3 cellular contexts compared by ENCODE assay signal in the genomic region with DNA sequence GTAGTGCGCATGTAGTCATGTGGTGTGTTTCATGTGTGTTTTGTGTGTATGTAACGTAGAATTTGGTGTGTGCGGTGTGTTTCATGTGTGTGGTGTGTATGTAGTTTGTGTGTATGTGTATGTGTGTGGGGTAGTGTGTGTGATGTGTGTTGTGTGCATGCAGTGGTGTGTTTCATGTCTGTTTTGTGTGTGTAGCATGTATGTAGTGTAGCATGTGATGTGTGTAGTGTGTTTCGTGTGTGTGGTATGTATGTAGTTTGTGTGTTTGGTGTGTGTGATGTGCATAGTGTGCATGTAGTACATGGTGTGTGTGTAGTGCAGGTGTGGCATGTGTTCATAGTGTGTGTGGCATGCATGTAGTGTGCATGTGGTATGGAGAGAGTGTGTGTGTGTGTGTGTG.
TF ChIP-seq lines count a peak whose summit lies in the region.

No MANE protein-coding gene starts in this region.

TF ChIP-seq in HEK293, 187 proteins besides CTCF, POLR2A, EP300 and RAD21 (continues in another document):
- TF ChIP-seq SCRT2 (tag by site-specific recombination; IDR thresholded peaks at IDR 0.05) (no peak), ZNF670 (tag by site-specific recombination; IDR thresholded peaks at IDR 0.05; ENCODE audit: low read depth) (no peak), ZBTB8A (tag by site-specific recombination; IDR thresholded peaks at IDR 0.05) (no peak), KLF9 (tag by site-specific recombination; IDR thresholded peaks at IDR 0.05; ENCODE audit: low read depth) (no peak), ZFP69B (tag by site-specific recombination; IDR thresholded peaks at IDR 0.05) (no peak), ZFHX2 (tag by site-specific recombination; conservative IDR thresholded peaks at IDR 0.05) (no peak), ZNF473 (tag by site-specific recombination; IDR thresholded peaks at IDR 0.05) (peak; percentile 2; the same call in 1 of the 2 replicates), ZNF571 (tag by site-specific recombination; IDR thresholded peaks at IDR 0.05) (no peak)
- TF ChIP-seq, protein P1, sequence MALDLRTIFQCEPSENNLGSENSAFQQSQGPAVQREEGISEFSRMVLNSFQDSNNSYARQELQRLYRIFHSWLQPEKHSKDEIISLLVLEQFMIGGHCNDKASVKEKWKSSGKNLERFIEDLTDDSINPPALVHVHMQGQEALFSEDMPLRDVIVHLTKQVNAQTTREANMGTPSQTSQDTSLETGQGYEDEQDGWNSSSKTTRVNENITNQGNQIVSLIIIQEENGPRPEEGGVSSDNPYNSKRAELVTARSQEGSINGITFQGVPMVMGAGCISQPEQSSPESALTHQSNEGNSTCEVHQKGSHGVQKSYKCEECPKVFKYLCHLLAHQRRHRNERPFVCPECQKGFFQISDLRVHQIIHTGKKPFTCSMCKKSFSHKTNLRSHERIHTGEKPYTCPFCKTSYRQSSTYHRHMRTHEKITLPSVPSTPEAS (tag by site-specific recombination; IDR thresholded peaks at IDR 0.05): peak; percentile 44
- TF ChIP-seq, protein P2, sequence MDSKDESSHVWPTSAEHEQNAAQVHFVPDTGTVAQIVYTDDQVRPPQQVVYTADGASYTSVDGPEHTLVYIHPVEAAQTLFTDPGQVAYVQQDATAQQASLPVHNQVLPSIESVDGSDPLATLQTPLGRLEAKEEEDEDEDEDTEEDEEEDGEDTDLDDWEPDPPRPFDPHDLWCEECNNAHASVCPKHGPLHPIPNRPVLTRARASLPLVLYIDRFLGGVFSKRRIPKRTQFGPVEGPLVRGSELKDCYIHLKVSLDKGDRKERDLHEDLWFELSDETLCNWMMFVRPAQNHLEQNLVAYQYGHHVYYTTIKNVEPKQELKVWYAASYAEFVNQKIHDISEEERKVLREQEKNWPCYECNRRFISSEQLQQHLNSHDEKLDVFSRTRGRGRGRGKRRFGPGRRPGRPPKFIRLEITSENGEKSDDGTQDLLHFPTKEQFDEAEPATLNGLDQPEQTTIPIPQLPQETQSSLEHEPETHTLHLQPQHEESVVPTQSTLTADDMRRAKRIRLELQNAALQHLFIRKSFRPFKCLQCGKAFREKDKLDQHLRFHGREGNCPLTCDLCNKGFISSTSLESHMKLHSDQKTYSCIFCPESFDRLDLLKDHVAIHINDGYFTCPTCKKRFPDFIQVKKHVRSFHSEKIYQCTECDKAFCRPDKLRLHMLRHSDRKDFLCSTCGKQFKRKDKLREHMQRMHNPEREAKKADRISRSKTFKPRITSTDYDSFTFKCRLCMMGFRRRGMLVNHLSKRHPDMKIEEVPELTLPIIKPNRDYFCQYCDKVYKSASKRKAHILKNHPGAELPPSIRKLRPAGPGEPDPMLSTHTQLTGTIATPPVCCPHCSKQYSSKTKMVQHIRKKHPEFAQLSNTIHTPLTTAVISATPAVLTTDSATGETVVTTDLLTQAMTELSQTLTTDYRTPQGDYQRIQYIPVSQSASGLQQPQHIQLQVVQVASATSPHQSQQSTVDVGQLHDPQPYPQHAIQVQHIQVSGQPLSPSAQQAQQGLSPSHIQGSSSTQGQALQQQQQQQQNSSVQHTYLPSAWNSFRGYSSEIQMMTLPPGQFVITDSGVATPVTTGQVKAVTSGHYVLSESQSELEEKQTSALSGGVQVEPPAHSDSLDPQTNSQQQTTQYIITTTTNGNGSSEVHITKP (tag by site-specific recombination; IDR thresholded peaks at IDR 0.05): no peak
- TF ChIP-seq, protein P3, sequence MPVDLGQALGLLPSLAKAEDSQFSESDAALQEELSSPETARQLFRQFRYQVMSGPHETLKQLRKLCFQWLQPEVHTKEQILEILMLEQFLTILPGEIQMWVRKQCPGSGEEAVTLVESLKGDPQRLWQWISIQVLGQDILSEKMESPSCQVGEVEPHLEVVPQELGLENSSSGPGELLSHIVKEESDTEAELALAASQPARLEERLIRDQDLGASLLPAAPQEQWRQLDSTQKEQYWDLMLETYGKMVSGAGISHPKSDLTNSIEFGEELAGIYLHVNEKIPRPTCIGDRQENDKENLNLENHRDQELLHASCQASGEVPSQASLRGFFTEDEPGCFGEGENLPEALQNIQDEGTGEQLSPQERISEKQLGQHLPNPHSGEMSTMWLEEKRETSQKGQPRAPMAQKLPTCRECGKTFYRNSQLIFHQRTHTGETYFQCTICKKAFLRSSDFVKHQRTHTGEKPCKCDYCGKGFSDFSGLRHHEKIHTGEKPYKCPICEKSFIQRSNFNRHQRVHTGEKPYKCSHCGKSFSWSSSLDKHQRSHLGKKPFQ (tag by site-specific recombination; IDR thresholded peaks at IDR 0.05): no peak

TF ChIP-seq in GM12878, 131 proteins besides CTCF, POLR2A, EP300 and RAD21:
- TF ChIP-seq, protein P4, sequence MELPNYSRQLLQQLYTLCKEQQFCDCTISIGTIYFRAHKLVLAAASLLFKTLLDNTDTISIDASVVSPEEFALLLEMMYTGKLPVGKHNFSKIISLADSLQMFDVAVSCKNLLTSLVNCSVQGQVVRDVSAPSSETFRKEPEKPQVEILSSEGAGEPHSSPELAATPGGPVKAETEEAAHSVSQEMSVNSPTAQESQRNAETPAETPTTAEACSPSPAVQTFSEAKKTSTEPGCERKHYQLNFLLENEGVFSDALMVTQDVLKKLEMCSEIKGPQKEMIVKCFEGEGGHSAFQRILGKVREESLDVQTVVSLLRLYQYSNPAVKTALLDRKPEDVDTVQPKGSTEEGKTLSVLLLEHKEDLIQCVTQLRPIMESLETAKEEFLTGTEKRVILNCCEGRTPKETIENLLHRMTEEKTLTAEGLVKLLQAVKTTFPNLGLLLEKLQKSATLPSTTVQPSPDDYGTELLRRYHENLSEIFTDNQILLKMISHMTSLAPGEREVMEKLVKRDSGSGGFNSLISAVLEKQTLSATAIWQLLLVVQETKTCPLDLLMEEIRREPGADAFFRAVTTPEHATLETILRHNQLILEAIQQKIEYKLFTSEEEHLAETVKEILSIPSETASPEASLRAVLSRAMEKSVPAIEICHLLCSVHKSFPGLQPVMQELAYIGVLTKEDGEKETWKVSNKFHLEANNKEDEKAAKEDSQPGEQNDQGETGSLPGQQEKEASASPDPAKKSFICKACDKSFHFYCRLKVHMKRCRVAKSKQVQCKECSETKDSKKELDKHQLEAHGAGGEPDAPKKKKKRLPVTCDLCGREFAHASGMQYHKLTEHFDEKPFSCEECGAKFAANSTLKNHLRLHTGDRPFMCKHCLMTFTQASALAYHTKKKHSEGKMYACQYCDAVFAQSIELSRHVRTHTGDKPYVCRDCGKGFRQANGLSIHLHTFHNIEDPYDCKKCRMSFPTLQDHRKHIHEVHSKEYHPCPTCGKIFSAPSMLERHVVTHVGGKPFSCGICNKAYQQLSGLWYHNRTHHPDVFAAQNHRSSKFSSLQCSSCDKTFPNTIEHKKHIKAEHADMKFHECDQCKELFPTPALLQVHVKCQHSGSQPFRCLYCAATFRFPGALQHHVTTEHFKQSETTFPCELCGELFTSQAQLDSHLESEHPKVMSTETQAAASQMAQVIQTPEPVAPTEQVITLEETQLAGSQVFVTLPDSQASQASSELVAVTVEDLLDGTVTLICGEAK (IDR thresholded peaks at IDR 0.05; ENCODE audit: borderline replicate concordance): no peak
- TF ChIP-seq HDGF (IDR thresholded peaks at IDR 0.05) (0 out of 2 replicates have a peak, but pooled peaks have one; percentile 67), MTA3 (IDR thresholded peaks at IDR 0.05; ENCODE audit: borderline replicate concordance, low read length) (0 out of 2 replicates have a peak, but pooled peaks have one; percentile 6), ZNF622 (IDR thresholded peaks at IDR 0.05) (no peak), ZNF274 (IDR thresholded peaks at IDR 0.05; ENCODE audit: insufficient read depth, insufficient read length) (no peak)
- TF ChIP-seq, protein P5, sequence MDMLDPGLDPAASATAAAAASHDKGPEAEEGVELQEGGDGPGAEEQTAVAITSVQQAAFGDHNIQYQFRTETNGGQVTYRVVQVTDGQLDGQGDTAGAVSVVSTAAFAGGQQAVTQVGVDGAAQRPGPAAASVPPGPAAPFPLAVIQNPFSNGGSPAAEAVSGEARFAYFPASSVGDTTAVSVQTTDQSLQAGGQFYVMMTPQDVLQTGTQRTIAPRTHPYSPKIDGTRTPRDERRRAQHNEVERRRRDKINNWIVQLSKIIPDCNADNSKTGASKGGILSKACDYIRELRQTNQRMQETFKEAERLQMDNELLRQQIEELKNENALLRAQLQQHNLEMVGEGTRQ (IDR thresholded peaks at IDR 0.05; ENCODE audit: borderline replicate concordance, low read depth, low read length): no peak

TF ChIP-seq in SK-N-SH, 30 proteins besides CTCF, POLR2A, EP300 and RAD21:
- TF ChIP-seq RXRA (IDR thresholded peaks at IDR 0.05; ENCODE audit: borderline replicate concordance, low read depth): no peak
- TF ChIP-seq NFIC (IDR thresholded peaks at IDR 0.05; ENCODE audit: borderline replicate concordance): no peak
- TF ChIP-seq, protein P6, sequence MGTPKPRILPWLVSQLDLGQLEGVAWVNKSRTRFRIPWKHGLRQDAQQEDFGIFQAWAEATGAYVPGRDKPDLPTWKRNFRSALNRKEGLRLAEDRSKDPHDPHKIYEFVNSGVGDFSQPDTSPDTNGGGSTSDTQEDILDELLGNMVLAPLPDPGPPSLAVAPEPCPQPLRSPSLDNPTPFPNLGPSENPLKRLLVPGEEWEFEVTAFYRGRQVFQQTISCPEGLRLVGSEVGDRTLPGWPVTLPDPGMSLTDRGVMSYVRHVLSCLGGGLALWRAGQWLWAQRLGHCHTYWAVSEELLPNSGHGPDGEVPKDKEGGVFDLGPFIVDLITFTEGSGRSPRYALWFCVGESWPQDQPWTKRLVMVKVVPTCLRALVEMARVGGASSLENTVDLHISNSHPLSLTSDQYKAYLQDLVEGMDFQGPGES (IDR thresholded peaks at IDR 0.05; ENCODE audit: low read depth, low read length): no peak
- no peak for TF ChIP-seq TCF12 (IDR thresholded peaks at IDR 0.05)
- TF ChIP-seq SMC3 (IDR thresholded peaks at IDR 0.05; ENCODE audit: low read depth, low read length): no peak
- TF ChIP-seq TAF1 (IDR thresholded peaks at IDR 0.05; ENCODE audit: borderline replicate concordance, low read depth, low read length): no peak
- TF ChIP-seq ELF1 (IDR thresholded peaks at IDR 0.05): no peak
- no peak for TF ChIP-seq NRF1 (IDR thresholded peaks at IDR 0.05; ENCODE audit: low read depth, low read length)
- TF ChIP-seq, protein P5 (IDR thresholded peaks at IDR 0.05; ENCODE audit: borderline replicate concordance, low read depth, low read length): no peak
- TF ChIP-seq, protein P7, sequence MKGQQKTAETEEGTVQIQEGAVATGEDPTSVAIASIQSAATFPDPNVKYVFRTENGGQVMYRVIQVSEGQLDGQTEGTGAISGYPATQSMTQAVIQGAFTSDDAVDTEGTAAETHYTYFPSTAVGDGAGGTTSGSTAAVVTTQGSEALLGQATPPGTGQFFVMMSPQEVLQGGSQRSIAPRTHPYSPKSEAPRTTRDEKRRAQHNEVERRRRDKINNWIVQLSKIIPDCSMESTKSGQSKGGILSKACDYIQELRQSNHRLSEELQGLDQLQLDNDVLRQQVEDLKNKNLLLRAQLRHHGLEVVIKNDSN (IDR thresholded peaks at IDR 0.05; ENCODE audit: borderline replicate concordance, low read depth): no peak
TF ChIP-seq in SK-N-SH: peak in this region for 0.
